ENCODE assay signal across 19 cellular contexts in the genomic region with DNA sequence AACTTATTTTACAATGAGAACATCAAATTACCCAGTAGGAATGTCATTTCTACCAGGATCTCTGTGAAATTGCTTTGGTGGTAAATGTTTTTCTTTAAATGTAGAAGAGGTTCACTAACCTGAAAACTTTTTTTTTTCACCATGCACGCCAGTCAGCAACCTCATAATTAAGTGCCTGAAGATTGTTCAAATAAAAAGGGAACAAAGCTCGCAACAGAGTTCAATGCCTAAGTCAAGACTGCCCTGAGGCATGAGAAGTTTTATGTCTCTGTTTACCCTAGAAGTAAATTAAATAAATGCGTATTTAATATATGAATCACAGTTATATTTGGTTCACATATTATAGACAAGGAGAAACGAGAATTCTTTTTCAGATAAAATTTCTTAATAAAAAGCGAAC.
"Had no signal": no experiment of that assay in that cellular context is flagged by ENCODE, and none has a peak within 500 bp of the region (broad histone marks: within the 10 kb centered on the region; RNA-seq: fewer than 3 reads in every experiment).

No MANE protein-coding gene starts in this region.

- H3K36me3 ChIP-seq: spleen, upper lobe of right lung had no signal

- FAIRE-seq: colon, endothelial cell of umbilical vein had no signal

- H3K27ac Mint-ChIP-seq: activated CD4-positive, alpha-beta T cell treated with anti-CD3 and anti-CD28 coated beads, Interleukin-2, amount 10 ng/mL, durations not matched to agents 24 days and 14 days; activated CD8-positive, alpha-beta T cell treated with anti-CD3 and anti-CD28 coated beads, Interleukin-2, amount 10 ng/mL, durations not matched to agents 7 days and 5 days; activated naive CD8-positive, alpha-beta T cell; stimulated activated naive CD8-positive, alpha-beta T cell treated with anti-CD3 and anti-CD28 coated beads, Interleukin-15, Interleukin-2, amounts not matched to agents 100 ng/mL and 50 ng/mL, for 24 hours had no signal

- H3K4me1 Mint-ChIP-seq: activated CD4-positive, alpha-beta T cell treated with anti-CD3 and anti-CD28 coated beads, Interleukin-2, amount 10 ng/mL, durations not matched to agents 24 days and 14 days; neural crest cell had no signal

- H3K4me3 ChIP-seq: psoas muscle, spleen, upper lobe of right lung had no signal

- H3K4me3 Mint-ChIP-seq: activated CD4-positive, alpha-beta T cell treated with anti-CD3 and anti-CD28 coated beads, Interleukin-2, amount 10 ng/mL, durations not matched to agents 24 days and 14 days; activated CD8-positive, alpha-beta T cell treated with anti-CD3 and anti-CD28 coated beads, Interleukin-2, amount 10 ng/mL, durations not matched to agents 7 days and 5 days; activated naive CD8-positive, alpha-beta T cell; neural crest cell; stimulated activated naive CD8-positive, alpha-beta T cell treated with anti-CD3 and anti-CD28 coated beads, Interleukin-15, Interleukin-2, amounts not matched to agents 100 ng/mL and 50 ng/mL, for 24 hours had no signal

- H3K27ac ChIP-seq: foreskin keratinocyte, psoas muscle, spleen, upper lobe of right lung had no signal

- H3K4me1 ChIP-seq: psoas muscle, spleen, upper lobe of right lung had no signal

- H3K9me3 ChIP-seq: psoas muscle, spleen, upper lobe of right lung had no signal

- DNase-seq: activated CD4-positive, alpha-beta T cell treated with anti-CD3 and anti-CD28 coated beads, Interleukin-2, amount 10 ng/mL, durations not matched to agents 24 days and 14 days; activated CD4-positive, CD25-positive, alpha-beta regulatory T cell; activated CD8-positive, alpha-beta memory T cell treated with anti-CD3 and anti-CD28 coated beads, Interleukin-2, amount 50 U/mL, for 4 hours; activated CD8-positive, alpha-beta T cell treated with anti-CD3 and anti-CD28 coated beads, Interleukin-2, amount 10 ng/mL, durations not matched to agents 7 days and 5 days; activated effector memory CD4-positive, alpha-beta T cell treated with anti-CD3 and anti-CD28 coated beads, Interleukin-2, amount 50 U/mL, for 16 hours; activated T-cell treated with anti-CD3 and anti-CD28 coated beads, Interleukin-2, amount 50 U/mL, for 48 hours; amniotic stem cell; caudate nucleus; foreskin keratinocyte; glutamatergic neuron; psoas muscle; spleen; upper lobe of right lung had no signal

- ATAC-seq: activated CD8-positive, alpha-beta T cell treated with anti-CD3 and anti-CD28 coated beads, Interleukin-2, amount 10 ng/mL, durations not matched to agents 7 days and 5 days; foreskin keratinocyte; psoas muscle; sciatic nerve; upper lobe of right lung had no signal

- H3K27me3 ChIP-seq: foreskin keratinocyte, upper lobe of right lung had no signal
